Comparison of ENCODE assay signal across 1 cellular context in genomic region chr3:186618318-186618938, GRCh38.
A peak's percentile ranks its signal among the peaks of the same experiment; 100 is the strongest.
TF ChIP-seq lines count a peak whose summit lies in the region.

No MANE protein-coding gene starts in this region.

TF ChIP-seq in HepG2, 621 proteins besides CTCF, POLR2A, EP300 and RAD21 (continued from another document and continues in another):
- TF ChIP-seq AFF4 (CRISPR knock-in tag; IDR thresholded peaks at IDR 0.05) (no peak), ZSCAN31 (CRISPR knock-in tag; IDR thresholded peaks at IDR 0.05; ENCODE audit: low read depth) (no peak), ZNF768 (CRISPR knock-in tag; IDR thresholded peaks at IDR 0.05) (no peak), THAP8 (CRISPR knock-in tag; IDR thresholded peaks at IDR 0.05; ENCODE audit: borderline replicate concordance) (no peak), POLR2AphosphoS5 (IDR thresholded peaks at IDR 0.05; ENCODE audit: low read depth, low read length) (peak; percentile 75), ZBTB21 (CRISPR knock-in tag; IDR thresholded peaks at IDR 0.05) (no peak), ZNF383 (CRISPR knock-in tag; IDR thresholded peaks at IDR 0.05; ENCODE audit: borderline replicate concordance) (peak; percentile 31; the same call in 1 of the 2 replicates), CBFB (CRISPR knock-in tag; IDR thresholded peaks at IDR 0.05) (no peak), ZNF530 (CRISPR knock-in tag; IDR thresholded peaks at IDR 0.05; ENCODE audit: low read depth) (no peak), NCOR1 (IDR thresholded peaks at IDR 0.05; ENCODE audit: borderline replicate concordance, low read length) (no peak), JUN (CRISPR knock-in tag; IDR thresholded peaks at IDR 0.05) (no peak), ZNF891 (CRISPR knock-in tag; IDR thresholded peaks at IDR 0.05) (peak; percentile 35; the same call in 1 of the 2 replicates), ZNF549 (CRISPR knock-in tag; IDR thresholded peaks at IDR 0.05) (no peak), ZNF501 (CRISPR knock-in tag; IDR thresholded peaks at IDR 0.05) (peak; percentile 76; the same call in 1 of the 2 replicates), ZNF713 (CRISPR knock-in tag; IDR thresholded peaks at IDR 0.05) (0 out of 2 replicates have a peak, but pooled peaks have one; percentile 80), ZNF776 (CRISPR knock-in tag; IDR thresholded peaks at IDR 0.05) (no peak), PAXIP1 (CRISPR knock-in tag; conservative IDR thresholded peaks at IDR 0.05) (no peak), MAX (IDR thresholded peaks at IDR 0.05) (no peak), ZFP36L2 (CRISPR knock-in tag; IDR thresholded peaks at IDR 0.05) (no peak), ZNF3 (CRISPR knock-in tag; IDR thresholded peaks at IDR 0.05) (no peak), BRD4 (CRISPR knock-in tag; IDR thresholded peaks at IDR 0.05) (no peak), HMG20B (CRISPR knock-in tag; conservative IDR thresholded peaks at IDR 0.05) (no peak), ZNF20 (CRISPR knock-in tag; IDR thresholded peaks at IDR 0.05) (no peak), HNF4A (CRISPR knock-in tag; IDR thresholded peaks at IDR 0.05) (no peak), ATF4 (CRISPR knock-in tag; IDR thresholded peaks at IDR 0.05) (no peak), ZNF788 (CRISPR knock-in tag; IDR thresholded peaks at IDR 0.05; ENCODE audit: borderline replicate concordance) (no peak; the same call in 1 of the 2 replicates), ZNF496 (CRISPR knock-in tag; IDR thresholded peaks at IDR 0.05; ENCODE audit: insufficient replicate concordance) (no peak), ZIK1 (CRISPR knock-in tag; IDR thresholded peaks at IDR 0.05; ENCODE audit: borderline replicate concordance, low read depth) (no peak), KDM3A (CRISPR knock-in tag; IDR thresholded peaks at IDR 0.05; ENCODE audit: low read depth) (no peak), AGO2 (optimal IDR thresholded peaks at IDR 0.05; ENCODE audit: low read depth, low read length) (peak; percentile 47), RARG (CRISPR knock-in tag; IDR thresholded peaks at IDR 0.05; ENCODE audit: low read depth) (no peak), GATAD1 (CRISPR knock-in tag; IDR thresholded peaks at IDR 0.05) (no peak), ZNF704 (CRISPR knock-in tag; IDR thresholded peaks at IDR 0.05; ENCODE audit: borderline replicate concordance) (0 out of 2 replicates have a peak, but pooled peaks have one; percentile 31), NFRKB (IDR thresholded peaks at IDR 0.05) (no peak), ZNF44 (CRISPR knock-in tag; IDR thresholded peaks at IDR 0.05) (no peak), ZNF143 (CRISPR knock-in tag; IDR thresholded peaks at IDR 0.05) (no peak), HNRNPL (IDR thresholded peaks at IDR 0.05; ENCODE audit: low read depth, low read length) (0 out of 2 replicates have a peak, but pooled peaks have one; percentile 20), IRF2 (CRISPR knock-in tag; IDR thresholded peaks at IDR 0.05) (no peak), FOSL2 (CRISPR knock-in tag; IDR thresholded peaks at IDR 0.05) (no peak), RARA (CRISPR knock-in tag; IDR thresholded peaks at IDR 0.05) (no peak), CENPX (CRISPR knock-in tag; IDR thresholded peaks at IDR 0.05) (no peak), HNRNPK (IDR thresholded peaks at IDR 0.05; ENCODE audit: low read depth, low read length, poor library complexity, severe bottlenecking) (no peak), ZNF468 (CRISPR knock-in tag; IDR thresholded peaks at IDR 0.05) (no peak), ZMYM4 (CRISPR knock-in tag; IDR thresholded peaks at IDR 0.05) (peak; percentile 39; the same call in 1 of the 2 replicates), ZNF660 (CRISPR knock-in tag; IDR thresholded peaks at IDR 0.05; ENCODE audit: borderline replicate concordance, low read depth) (no peak), YEATS4 (CRISPR knock-in tag; IDR thresholded peaks at IDR 0.05; ENCODE audit: borderline replicate concordance) (no peak), KMT2B (CRISPR knock-in tag; IDR thresholded peaks at IDR 0.05) (no peak), ZC3H13 (CRISPR knock-in tag; IDR thresholded peaks at IDR 0.05) (peak; percentile 99), ZNF687 (CRISPR knock-in tag; IDR thresholded peaks at IDR 0.05) (no peak), ZNF234 (CRISPR knock-in tag; conservative IDR thresholded peaks at IDR 0.05) (no peak), REST (IDR thresholded peaks at IDR 0.05; ENCODE audit: borderline replicate concordance in 1 of 2, low read depth in 1 of 2, low read length in 2 of 2) (no peak), ZNF138 (CRISPR knock-in tag; IDR thresholded peaks at IDR 0.05; ENCODE audit: low read depth) (no peak), PRPF4 (IDR thresholded peaks at IDR 0.05; ENCODE audit: low read depth, low read length, poor library complexity, severe bottlenecking) (no peak), ELF1 (CRISPR knock-in tag; IDR thresholded peaks at IDR 0.05) (no peak), ZNF10 (CRISPR knock-in tag; IDR thresholded peaks at IDR 0.05; ENCODE audit: borderline replicate concordance, low read depth) (no peak)
